ENCODE assay signal across 24 cellular contexts in the genomic region with DNA sequence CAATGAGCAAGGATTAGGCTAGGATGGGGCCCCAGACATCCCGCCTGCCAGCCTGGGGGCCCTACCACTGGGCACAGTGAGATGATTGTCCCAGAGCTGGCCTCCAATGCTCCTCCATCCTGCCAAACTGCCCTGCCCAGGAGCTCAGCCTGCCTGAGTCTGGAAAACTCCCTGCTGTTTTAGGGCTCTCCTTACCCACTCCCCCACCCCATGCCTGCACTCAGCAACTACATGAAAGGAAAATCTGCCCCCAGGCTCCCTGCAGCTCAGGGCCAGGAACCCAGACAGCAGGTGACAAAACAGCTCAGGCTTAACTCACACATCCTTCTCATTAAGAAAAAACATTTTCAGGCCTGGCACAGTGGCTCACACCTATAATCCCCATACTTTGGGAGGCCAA. TPM values are rescaled to one million over a fixed set of nuclear protein-coding genes. Genes with fewer than 3 reads are reported as not detected.
A peak's percentile ranks its signal among the peaks of the same experiment; 100 is the strongest.
DNase-seq lines count a peak whose midpoint lies in the region; ATAC-seq and TF ChIP-seq lines count a peak whose summit lies in the region.
"Had no signal": no experiment of that assay in that cellular context is flagged by ENCODE, and none has a peak within 500 bp of the region (broad histone marks: within the 10 kb centered on the region; RNA-seq: fewer than 3 reads in every experiment).

No MANE protein-coding gene starts in this region.

- H3K4me1 ChIP-seq in IMR-90 (ENCODE audit: control insufficient read depth, insufficient read depth, low read length), result no peaks in the 10 kb centered on the region
- H3K4me1 ChIP-seq in SJCRH30, result peaks cover 11% of the 10 kb centered on the region
- H3K4me1 ChIP-seq: prostate gland had no signal

- CTCF ChIA-PET in IMR-90 (lab: Yijun Ruan, JAX), result no interaction called here
- CTCF ChIA-PET in Calu3 (lab: Charles Lee), result no interaction called here

- no peak overlapping the region for H3K4ac ChIP-seq in IMR-90 (ENCODE audit: low read depth, low read length)

- H4K5ac ChIP-seq in IMR-90 (ENCODE audit: low read depth, low read length), result no peak overlapping the region

- no peak overlapping the region for H2BK20ac ChIP-seq in IMR-90 (ENCODE audit: low read depth, low read length)

- H3K36me3 Mint-ChIP-seq in Calu3 (ENCODE audit: insufficient read depth, unreplicated experiment), result no peaks in the 10 kb centered on the region
- H3K36me3 Mint-ChIP-seq: CD8-positive, alpha-beta T cell had no signal

- no peak overlapping the region for H4K8ac ChIP-seq in IMR-90 (ENCODE audit: low read depth in 2 of 2, low read length in 2 of 2)

- DNase-seq in COLO668 (lab: John Stamatoyannopoulos, UW; ENCODE audit: unreplicated experiment), result peak; percentile 12
- no peak for DNase-seq in IMR-90
- peak; percentile 77 to 88 for DNase-seq in SJCRH30
- DNase-seq in medulla oblongata (ENCODE audit: extremely low spot score), result peak; percentile 72
- DNase-seq in Calu3, result no peak
- DNase-seq in SW 1271 (lab: John Stamatoyannopoulos, UW), result no peak
- no peak for DNase-seq in foreskin fibroblast
- DNase-seq in activated CD4-positive, alpha-beta T cell treated with anti-CD3 and anti-CD28 coated beads for 1 hour, result no peak
- DNase-seq: activated CD4-positive, alpha-beta T cell treated with anti-CD3 and anti-CD28 coated beads, Interleukin-2, amount 10 ng/mL, durations not matched to agents 24 days and 14 days; activated CD8-positive, alpha-beta memory T cell treated with anti-CD3 and anti-CD28 coated beads, Interleukin-2, amount 50 U/mL, for 4 hours; activated effector memory CD4-positive, alpha-beta T cell treated with anti-CD3 and anti-CD28 coated beads, Interleukin-2, amount 50 U/mL, for 16 hours; CD8-positive, alpha-beta T cell; cortex of kidney; HCEC 1CT; left ventricle myocardium superior; NCI-H1694; NCI-H510A; Right ventricle myocardium superior; stimulated activated CD4-positive, alpha-beta T cell treated with anti-CD3 and anti-CD28 coated beads, Interleukin-2, amount 100 ng/mL, for 24 hours; trophoblast cell had no signal

- no peak overlapping the region for H3K56ac ChIP-seq in IMR-90 (ENCODE audit: extremely low read depth, insufficient read depth, low read length)

- H3K4me2 ChIP-seq in IMR-90 (ENCODE audit: low read depth, low read length), result no peak overlapping the region
- H3K4me2 ChIP-seq: hepatocyte had no signal

- no peaks in the 10 kb centered on the region for H3K79me1 ChIP-seq in IMR-90 (ENCODE audit: low read depth in 1 of 2, low read length in 2 of 2)

- no peak overlapping the region for H3K9ac ChIP-seq in IMR-90 (ENCODE audit: low read depth, low read length)

- no peak for TF ChIP-seq CTCF in IMR-90 (conservative IDR thresholded peaks at IDR 0.05; ENCODE audit: low read depth, low read length)
- no peak for TF ChIP-seq CTCF in Calu3 (IDR thresholded peaks at IDR 0.05; ENCODE audit: unreplicated experiment)
- no peak for TF ChIP-seq CTCF in foreskin fibroblast (IDR thresholded peaks at IDR 0.05; ENCODE audit: low read depth, low read length)

- no peaks in the 10 kb centered on the region for H3K9me1 ChIP-seq in IMR-90 (ENCODE audit: insufficient read depth, low read length)

- dilution Hi-C loops in IMR-90 (cut with HindIII; ENCODE audit: low sequenced_read_pairs, unreplicated experiment), result no loop called here

- H3K9me3 Mint-ChIP-seq in Calu3 (ENCODE audit: low read depth, unreplicated experiment), result no peaks in the 10 kb centered on the region
- H3K9me3 Mint-ChIP-seq: activated CD4-positive, alpha-beta T cell treated with anti-CD3 and anti-CD28 coated beads, Interleukin-2, amount 10 ng/mL, durations not matched to agents 24 days and 14 days; CD8-positive, alpha-beta T cell; neural crest cell; stimulated activated naive CD8-positive, alpha-beta T cell treated with anti-CD3 and anti-CD28 coated beads, Interleukin-15, Interleukin-2, amounts not matched to agents 100 ng/mL and 50 ng/mL, for 24 hours had no signal

- H2AFZ ChIP-seq in IMR-90 (replicated peaks; ENCODE audit: low read length, poor library complexity), result peak overlapping the region; percentile 14
- H2AFZ ChIP-seq: hepatocyte had no signal

- TF ChIP-seq POLR2A in IMR-90 (IDR thresholded peaks at IDR 0.05; ENCODE audit: low read depth, low read length), result no peak

- no peak overlapping the region for H2BK15ac ChIP-seq in IMR-90 (ENCODE audit: low read depth, low read length)

- H3K4me3 ChIP-seq in IMR-90 (ENCODE audit: insufficient read depth, low read depth, low read length) (no peak overlapping the region), SJCRH30 (no peak overlapping the region), foreskin fibroblast (ENCODE audit: low read depth in 1 of 2, low read length in 2 of 2) (no peak overlapping the region)
- H3K4me3 ChIP-seq: hepatocyte, prostate gland had no signal

- no peak overlapping the region for H3K18ac ChIP-seq in IMR-90 (ENCODE audit: low read depth, low read length)

- no peaks in the 10 kb centered on the region for H4K20me1 ChIP-seq in IMR-90 (ENCODE audit: insufficient read depth, low read length)

- whole genome bisulfite sequencing in IMR-90 (ENCODE audit: extremely low coverage in 2 of 2, insufficient read length in 1 of 2), 2 experiments, result 100% methylated on average over 1 of the region's 1 CpG; no CpG with 5 or more reads in 1 of the 2 experiments

- no TSS peak for BruUV-seq in IMR-90 (replicated peaks; lab: Mats Ljungman, UMichigan)
- BruUV-seq in Calu3 (replicated peaks; lab: Mats Ljungman, UMichigan), result no TSS peak

- no peaks in the 10 kb centered on the region for H3K36me3 ChIP-seq in IMR-90 (ENCODE audit: control insufficient read depth, insufficient read depth, low read length)
- H3K36me3 ChIP-seq in SJCRH30, result no peaks in the 10 kb centered on the region
- H3K36me3 ChIP-seq: prostate gland had no signal

- H3K27me3 ChIP-seq in IMR-90 (ENCODE audit: control insufficient read depth, insufficient read depth, low read length), result peaks cover 55% of the 10 kb centered on the region
- H3K27me3 ChIP-seq in SJCRH30, result peaks cover 48% of the 10 kb centered on the region
- H3K27me3 ChIP-seq: hepatocyte had no signal

- TF ChIP-seq RAD21 in IMR-90 (IDR thresholded peaks at IDR 0.05; ENCODE audit: low read length), result no peak

- H3K4me3 Mint-ChIP-seq in Calu3 (ENCODE audit: low read depth, unreplicated experiment), result no peak overlapping the region
- H3K4me3 Mint-ChIP-seq: activated CD4-positive, alpha-beta T cell treated with anti-CD3 and anti-CD28 coated beads, Interleukin-2, amount 10 ng/mL, durations not matched to agents 24 days and 14 days; CD8-positive, alpha-beta T cell; neural crest cell; stimulated activated naive CD8-positive, alpha-beta T cell treated with anti-CD3 and anti-CD28 coated beads, Interleukin-15, Interleukin-2, amounts not matched to agents 100 ng/mL and 50 ng/mL, for 24 hours had no signal

- no peak overlapping the region for H3K23ac ChIP-seq in IMR-90 (ENCODE audit: low read depth, low read length)

- no peak overlapping the region for H3K14ac ChIP-seq in IMR-90 (replicated peaks; ENCODE audit: low read depth, low read length)

- H4K91ac ChIP-seq in IMR-90 (ENCODE audit: insufficient read depth, low read depth, low read length), result no peak overlapping the region

- in situ Hi-C loops in IMR-90 (cut with MboI; ENCODE audit: low sequenced_read_pairs), result no loop called here

- H3K9me3 ChIP-seq in IMR-90 (ENCODE audit: control insufficient read depth, insufficient read depth, low read length) (no peaks in the 10 kb centered on the region), SJCRH30 (replicated peaks) (no peaks in the 10 kb centered on the region)
- H3K9me3 ChIP-seq: prostate gland had no signal

- no peak overlapping the region for H2BK5ac ChIP-seq in IMR-90 (ENCODE audit: low read depth, low read length, poor library complexity, severe bottlenecking)

- H2AK9ac ChIP-seq in IMR-90 (replicated peaks; ENCODE audit: low read depth, low read length, poor library complexity), result no peak overlapping the region

- ATAC-seq in IMR-90 (ENCODE audit: low read depth), result no peak
- ATAC-seq: CD8-positive, alpha-beta T cell; left ventricle myocardium superior had no signal

- H3K27ac ChIP-seq in IMR-90 (ENCODE audit: insufficient read depth, low read length) (no peak overlapping the region), SJCRH30 (no peak overlapping the region)
- H3K27ac ChIP-seq: hepatocyte, prostate gland had no signal

- peaks cover 4% of the 10 kb centered on the region for H3K4me1 Mint-ChIP-seq in Calu3 (ENCODE audit: low read depth, unreplicated experiment)
- H3K4me1 Mint-ChIP-seq: activated CD4-positive, alpha-beta T cell treated with anti-CD3 and anti-CD28 coated beads, Interleukin-2, amount 10 ng/mL, durations not matched to agents 24 days and 14 days had no signal

- no peak overlapping the region for H2AK5ac ChIP-seq in IMR-90 (ENCODE audit: low read depth, low read length)

- no peak overlapping the region for H3K27ac Mint-ChIP-seq in Calu3 (ENCODE audit: unreplicated experiment)
- H3K27ac Mint-ChIP-seq: activated CD4-positive, alpha-beta T cell treated with anti-CD3 and anti-CD28 coated beads, Interleukin-2, amount 10 ng/mL, durations not matched to agents 24 days and 14 days; CD8-positive, alpha-beta T cell; stimulated activated naive CD8-positive, alpha-beta T cell treated with anti-CD3 and anti-CD28 coated beads, Interleukin-15, Interleukin-2, amounts not matched to agents 100 ng/mL and 50 ng/mL, for 24 hours had no signal

- intact Hi-C loops in IMR-90 (cut with micrococcal nuclease) (no loop called here), Calu3 (cut with micrococcal nuclease; ENCODE audit: unreplicated experiment) (no loop called here)

- peaks cover 31% of the 10 kb centered on the region for H3K27me3 Mint-ChIP-seq in Calu3 (ENCODE audit: unreplicated experiment)
- H3K27me3 Mint-ChIP-seq: activated CD4-positive, alpha-beta T cell treated with anti-CD3 and anti-CD28 coated beads, Interleukin-2, amount 10 ng/mL, durations not matched to agents 24 days and 14 days; stimulated activated naive CD8-positive, alpha-beta T cell treated with anti-CD3 and anti-CD28 coated beads, Interleukin-15, Interleukin-2, amounts not matched to agents 100 ng/mL and 50 ng/mL, for 24 hours had no signal

- no peak overlapping the region for H2BK120ac ChIP-seq in IMR-90 (ENCODE audit: low read depth, low read length)

- POLR2A ChIA-PET in IMR-90 (lab: Charles Lee; ENCODE audit: unreplicated experiment), result no interaction called here

TF ChIP-seq in IMR-90, 13 proteins besides CTCF, POLR2A, EP300 and RAD21 (continues in another document):
- no peak for TF ChIP-seq BHLHE40 (IDR thresholded peaks at IDR 0.05; ENCODE audit: low read depth, low read length)
- TF ChIP-seq FOS (IDR thresholded peaks at IDR 0.05; ENCODE audit: low read depth, low read length), result no peak
- no peak for TF ChIP-seq RCOR1 (IDR thresholded peaks at IDR 0.05; ENCODE audit: insufficient replicate concordance, low read length)
- no peak for TF ChIP-seq CEBPB (IDR thresholded peaks at IDR 0.05; ENCODE audit: low read depth, low read length)
- TF ChIP-seq CHD1 (IDR thresholded peaks at IDR 0.05; ENCODE audit: low read depth, low read length), result no peak
- TF ChIP-seq MXI1 (IDR thresholded peaks at IDR 0.05; ENCODE audit: borderline replicate concordance, low read depth, low read length), result no peak

RNA-seq across cellular contexts. Expression of a gene that starts 15.6 kb away (rescaled TPM):
- total RNA-seq in IMR-90 (2012; rRNA removed) (5.9 and 6.4 TPM in 2 replicates), Calu3 (2022) (13.3 and 13.6 TPM in 2 replicates)
- 11.6 and 11.9 TPM in 2 replicates for polyA plus RNA-seq in IMR-90 (2012; rRNA removed)
- 7.4 and 10.4 TPM in 2 replicates for polyA plus RNA-seq in IMR-90 (2012; cell fraction: cytosol; rRNA removed)
- polyA plus RNA-seq in IMR-90 (2012; cell fraction: nucleus; rRNA removed; ENCODE audit: low replicate concordance), result 32.9 and 36.9 TPM in 2 replicates
- total RNA-seq in SJCRH30 (2014; rRNA removed; shearing (Covaris generic)), result 5.7 and 6.8 TPM in 2 replicates

Comparison
In these comparisons a context has a peak if more than half of its experiments do, and no peak if none do; other contexts are left out.
1. DNase-seq: peak in COLO668 (single experiment), SJCRH30 (2 of 2) and medulla oblongata (single experiment); none in IMR-90 (single experiment), Calu3 (single experiment), SW 1271 (0 of 2), foreskin fibroblast (0 of 2) and activated CD4-positive, alpha-beta T cell treated with anti-CD3 and anti-CD28 coated beads for 1 hour (single experiment).